20 cellular contexts compared by ENCODE assay signal in genomic region chr14:102056694-102057442, GRCh38. TPM values are rescaled to one million over a fixed set of nuclear protein-coding genes. Genes with fewer than 3 reads are reported as not detected.
DNase-seq lines count a peak whose midpoint lies in the region; ATAC-seq and TF ChIP-seq lines count a peak whose summit lies in the region.
"Had no signal": no experiment of that assay in that cellular context is flagged by ENCODE, and none has a peak within 500 bp of the region (broad histone marks: within the 10 kb centered on the region; RNA-seq: fewer than 3 reads in every experiment).

No MANE protein-coding gene starts in this region.

- peaks cover 36 to 41% (median 36%) of the 10 kb centered on the region in 3 donors for H3K4me1 Mint-ChIP-seq in CD8-positive, alpha-beta memory T cell
- H3K4me1 Mint-ChIP-seq in endodermal cell: peaks cover 35% of the 10 kb centered on the region

- H3K79me2 ChIP-seq in PC-3 (ENCODE audit: low read length) (no peaks in the 10 kb centered on the region), neural cell (replicated peaks; ENCODE audit: insufficient read depth, low read length) (no peaks in the 10 kb centered on the region)
- H3K79me2 ChIP-seq: hepatocyte had no signal

- CTCF ChIA-PET in CD8-positive, alpha-beta memory T cell (lab: Charles Lee): no interaction called here
- CTCF ChIA-PET in PC-3 (lab: Charles Lee): no interaction called here

- no peaks in the 10 kb centered on the region for H3K36me3 ChIP-seq in CD8-positive, alpha-beta memory T cell (ENCODE audit: insufficient read depth, low read length)
- H3K36me3 ChIP-seq in PC-3 (ENCODE audit: low read depth, low read length) (peaks cover 16% of the 10 kb centered on the region), endodermal cell (ENCODE audit: control insufficient read depth, insufficient read depth, low read length) (peaks cover 11% of the 10 kb centered on the region), neural cell (ENCODE audit: insufficient read depth, low read length) (peaks cover 4% of the 10 kb centered on the region)
- H3K36me3 ChIP-seq: prostate gland had no signal

- H3K9me3 ChIP-seq in CD8-positive, alpha-beta memory T cell (ENCODE audit: low read length): no peaks in the 10 kb centered on the region
- H3K9me3 ChIP-seq in PC-3 (ENCODE audit: low read length): no peaks in the 10 kb centered on the region
- H3K9me3 ChIP-seq in endodermal cell (ENCODE audit: control insufficient read depth, low read length): no peaks in the 10 kb centered on the region
- no peaks in the 10 kb centered on the region for H3K9me3 ChIP-seq in neural cell (ENCODE audit: low read length)
- H3K9me3 ChIP-seq: colonic mucosa, prostate gland had no signal

- no peak for DNase-seq in CD8-positive, alpha-beta memory T cell
- no peak for DNase-seq in PC-3
- no peak for DNase-seq in endodermal cell
- no peak for DNase-seq in NCI-H1048 (lab: John Stamatoyannopoulos, UW)
- no peak for DNase-seq in NCI-H446 treated with DMSO at 0.1 percent for 48 hours (lab: John Stamatoyannopoulos, UW)
- DNase-seq in middle frontal gyrus (ENCODE audit: extremely low spot score, low spot score): no peak
- DNase-seq: activated CD4-positive, alpha-beta T cell treated with anti-CD3 and anti-CD28 coated beads, Interleukin-2, amount 50 U/mL, for 48 hours; activated naive CD4-positive, alpha-beta T cell treated with anti-CD3 and anti-CD28 coated beads, Interleukin-2, amount 50 U/mL, for 16 hours; colonic mucosa; DMS53; Karpas-422; NCI-H1092 treated with DMSO at 0.1 percent for 48 hours; NCI-H510A treated with DMSO at 0.1 percent for 48 hours had no signal

- WGBS in endodermal cell (ENCODE audit: insufficient coverage in 1 of 2, insufficient read length in 1 of 2), 2 experiments: 86 to 89% methylated on average over 29 to 31 of the region's 31 CpGs

- TF ChIP-seq CTCF in PC-3 (conservative IDR thresholded peaks at IDR 0.05; ENCODE audit: low read depth, low read length) (no peak), endodermal cell (conservative IDR thresholded peaks at IDR 0.05) (no peak), neural cell (IDR thresholded peaks at IDR 0.05; ENCODE audit: poor library complexity, severe bottlenecking) (no peak)

- no peak overlapping the region for H3K27ac ChIP-seq in CD8-positive, alpha-beta memory T cell (ENCODE audit: low read depth, low read length)
- H3K27ac ChIP-seq in PC-3 (ENCODE audit: low read length): no peak overlapping the region
- H3K27ac ChIP-seq in endodermal cell (ENCODE audit: low read depth, low read length): no peak overlapping the region
- H3K27ac ChIP-seq in neural cell (ENCODE audit: low read length): no peak overlapping the region
- H3K27ac ChIP-seq: colonic mucosa, prostate gland had no signal

- peaks cover 0 to 18% (median 1%) of the 10 kb centered on the region in 3 donors for H3K36me3 Mint-ChIP-seq in CD8-positive, alpha-beta memory T cell
- peaks cover 35% of the 10 kb centered on the region for H3K36me3 Mint-ChIP-seq in endodermal cell (ENCODE audit: low read depth)

- no peak for TF ChIP-seq RAD21 in neural cell (conservative IDR thresholded peaks at IDR 0.05)

- BruUV-seq in PC-3 (replicated peaks; lab: Mats Ljungman, UMichigan): no TSS peak

- H4K20me1 ChIP-seq in PC-3 (ENCODE audit: low read length) (no peaks in the 10 kb centered on the region), neural cell (ENCODE audit: insufficient read depth) (no peaks in the 10 kb centered on the region)

- TF ChIP-seq EP300 in neural cell (conservative IDR thresholded peaks at IDR 0.05; ENCODE audit: poor library complexity, severe bottlenecking): no peak

- peak overlapping the region in 6 of 7 donors; percentile 57 to 94 (median 86) for H3K4me3 Mint-ChIP-seq in CD8-positive, alpha-beta memory T cell
- H3K4me3 Mint-ChIP-seq in endodermal cell: peak overlapping the region; percentile 33
- H3K4me3 Mint-ChIP-seq: T-helper 1 cell treated with Interleukin-12 subunit alpha and Interleukin-12 subunit beta and Interleukin-4 antibody, amounts not matched to agents 30 μg/mL and 1 μg/mL, for 36 hours had no signal

- H3K27ac Mint-ChIP-seq in CD8-positive, alpha-beta memory T cell: peak overlapping the region in 3 of 8 donors; percentile 15 to 54 (median 17)
- no peak overlapping the region for H3K27ac Mint-ChIP-seq in endodermal cell

- peak overlapping the region; percentile 42 for H3K4me3 ChIP-seq in CD8-positive, alpha-beta memory T cell (ENCODE audit: low read length)
- no peak overlapping the region for H3K4me3 ChIP-seq in PC-3 (ENCODE audit: low read length)
- H3K4me3 ChIP-seq in endodermal cell (ENCODE audit: low read length): peak overlapping the region; percentile 14
- H3K4me3 ChIP-seq in neural cell (ENCODE audit: low read length): no peak overlapping the region
- H3K4me3 ChIP-seq: colonic mucosa, hepatocyte, lung, prostate gland, smooth muscle cell had no signal

- H3K27me3 Mint-ChIP-seq in CD8-positive, alpha-beta memory T cell: no peaks in the 10 kb centered on the region
- peaks cover 49% of the 10 kb centered on the region for H3K27me3 Mint-ChIP-seq in endodermal cell (ENCODE audit: insufficient read depth)

- H3K4me1 ChIP-seq in CD8-positive, alpha-beta memory T cell (ENCODE audit: insufficient read depth, low read length): peaks cover 20% of the 10 kb centered on the region
- no peaks in the 10 kb centered on the region for H3K4me1 ChIP-seq in PC-3 (ENCODE audit: insufficient read depth, low read length)
- peaks cover 5% of the 10 kb centered on the region for H3K4me1 ChIP-seq in endodermal cell (ENCODE audit: control insufficient read depth, insufficient read depth, low read length)
- H3K4me1 ChIP-seq: colonic mucosa, prostate gland had no signal

- no peaks in the 10 kb centered on the region for H3K9me3 Mint-ChIP-seq in CD8-positive, alpha-beta memory T cell
- H3K9me3 Mint-ChIP-seq in endodermal cell: no peaks in the 10 kb centered on the region
- H3K9me3 Mint-ChIP-seq: T-helper 1 cell treated with Interleukin-12 subunit alpha and Interleukin-12 subunit beta and Interleukin-4 antibody, amounts not matched to agents 30 μg/mL and 1 μg/mL, for 36 hours had no signal

- H3K27me3 ChIP-seq in CD8-positive, alpha-beta memory T cell (ENCODE audit: insufficient read depth, low read length, poor library complexity, severe bottlenecking): no peaks in the 10 kb centered on the region
- H3K27me3 ChIP-seq in PC-3 (ENCODE audit: low read length): no peaks in the 10 kb centered on the region
- no peaks in the 10 kb centered on the region for H3K27me3 ChIP-seq in endodermal cell (ENCODE audit: control insufficient read depth, insufficient read depth, low read length, poor library complexity, severe bottlenecking)
- H3K27me3 ChIP-seq in neural cell (ENCODE audit: insufficient read depth, low read depth, low read length): no peaks in the 10 kb centered on the region
- H3K27me3 ChIP-seq: colonic mucosa, hepatocyte had no signal

- POLR2A ChIA-PET in CD8-positive, alpha-beta memory T cell (lab: Charles Lee): interaction anchor here (1.0 kb wide), 1 partner anchor 18 kb away, joined by 3 read pairs; no protein-coding TSS in a partner anchor
- POLR2A ChIA-PET in PC-3 (lab: Charles Lee; ENCODE audit: unreplicated experiment): no interaction called here

- ATAC-seq in PC-3 (peak; percentile 5; the same call in 1 of the 2 replicates), GM21423 (IDR thresholded peaks at IDR 0.05; ENCODE audit: unreplicated experiment) (no peak)

- H3K9me2 ChIP-seq in PC-3 (replicated peaks; ENCODE audit: low read length) (no peaks in the 10 kb centered on the region), neural cell (ENCODE audit: insufficient read depth, low read length) (no peaks in the 10 kb centered on the region)

- H3K4me2 ChIP-seq in PC-3 (ENCODE audit: low read length) (no peak overlapping the region), neural cell (ENCODE audit: low read length) (no peak overlapping the region)
- H3K4me2 ChIP-seq: hepatocyte, smooth muscle cell had no signal

- intact Hi-C loops in PC-3 (cut with micrococcal nuclease): no loop called here

- peaks cover 10% of the 10 kb centered on the region for H3F3A ChIP-seq in PC-3 (ENCODE audit: low read length, unreplicated experiment)
- no peaks in the 10 kb centered on the region for H3F3A ChIP-seq in neural cell (ENCODE audit: insufficient read depth, low read length, poor library complexity, severe bottlenecking)

- no peak overlapping the region for H3K9ac ChIP-seq in PC-3 (ENCODE audit: low read length)
- no peak overlapping the region for H3K9ac ChIP-seq in endodermal cell (ENCODE audit: extremely low read depth, low read length, poor library complexity, severe bottlenecking)
- H3K9ac ChIP-seq in neural cell (ENCODE audit: low read length): no peak overlapping the region

- H2AFZ ChIP-seq in PC-3 (ENCODE audit: low read length): no peak overlapping the region
- no peak overlapping the region for H2AFZ ChIP-seq in neural cell (ENCODE audit: low read depth, low read length)
- H2AFZ ChIP-seq: hepatocyte had no signal

TF ChIP-seq in neural cell, 6 proteins besides CTCF, POLR2A, EP300 and RAD21:
- TF ChIP-seq POLR2AphosphoS5 (IDR thresholded peaks at IDR 0.05) (peak; percentile 76), MXI1 (conservative IDR thresholded peaks at IDR 0.05; ENCODE audit: poor library complexity, severe bottlenecking) (no peak)

RNA-seq across cellular contexts. Expression of gene HSP90AA1, which starts 30.0 kb away (rescaled TPM):
- 1,000 to 10,000 TPM; 1,459 to 1,586 TPM for total RNA-seq in CD8-positive, alpha-beta memory T cell
- 579 TPM for polyA plus RNA-seq in CD8-positive, alpha-beta memory T cell
- total RNA-seq in PC-3 (2014; rRNA removed): 671 and 785 TPM in 2 replicates
- 100 to 1,000 TPM; 696 to 821 TPM for total RNA-seq in endodermal cell
- 830 TPM for polyA plus RNA-seq in endodermal cell (2013, experiment 1 of 2)
- polyA plus RNA-seq in endodermal cell (2013, experiment 2 of 2): 855 TPM
- polyA plus RNA-seq in neural cell: 206 and 232 TPM in 2 replicates
- polyA minus RNA-seq in neural cell: 396 and 605 TPM in 2 replicates

Comparison
In these comparisons a context has a peak if more than half of its experiments do, and no peak if none do; other contexts are left out.
1. H3K4me3 ChIP-seq: peak in CD8-positive, alpha-beta memory T cell (single experiment) and endodermal cell (single experiment); none in PC-3 (single experiment) and neural cell (single experiment).